In the genomic region with DNA sequence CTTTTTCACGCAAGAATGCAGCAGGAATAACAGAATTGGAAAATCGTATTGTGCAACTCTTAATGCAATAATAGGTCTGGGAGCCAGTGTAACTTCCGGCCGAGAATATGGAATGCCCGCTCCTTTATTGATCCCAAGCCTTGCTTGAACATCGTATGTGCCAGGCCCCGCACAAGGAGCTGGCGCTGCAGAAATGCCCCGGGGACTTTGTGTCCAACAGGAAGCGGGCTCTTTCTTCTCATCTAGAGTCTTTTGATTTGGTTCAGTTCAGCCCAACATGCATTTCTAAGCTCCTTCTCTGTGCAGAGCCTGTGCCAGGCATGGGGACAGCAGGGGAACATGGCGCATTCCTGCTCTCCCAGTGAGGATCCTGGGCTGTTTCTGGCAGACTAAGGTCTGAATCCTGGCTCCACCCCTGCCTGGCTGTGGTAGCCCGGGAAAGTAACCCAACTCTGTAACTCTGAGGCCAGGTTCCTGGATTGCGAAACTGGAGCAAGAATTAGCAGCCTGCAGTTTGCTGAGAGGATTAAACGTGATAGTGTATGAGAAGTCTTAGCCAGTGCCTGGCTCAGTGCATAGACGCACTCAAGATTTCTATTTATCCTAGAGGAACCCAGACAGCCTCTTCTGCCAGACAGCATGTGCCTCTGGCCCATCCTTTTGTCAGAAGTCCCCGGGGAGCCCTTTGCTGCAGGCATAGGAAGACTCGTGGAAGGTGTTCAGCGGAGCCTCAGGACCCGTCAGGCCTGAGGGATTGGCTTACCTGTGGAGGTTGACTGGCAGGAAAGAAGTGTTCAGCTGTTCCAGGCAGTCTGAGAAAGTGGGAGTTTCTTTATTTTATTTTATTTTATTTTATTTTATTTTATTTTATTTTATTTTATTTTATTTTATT, we compare ENCODE assay signal across 8 cellular contexts. TPM values are rescaled to one million over a fixed set of nuclear protein-coding genes. Genes with fewer than 3 reads are reported as not detected.
DNase-seq lines count a peak whose midpoint lies in the region; ATAC-seq, FAIRE-seq and TF ChIP-seq lines count a peak whose summit lies in the region.

No MANE protein-coding gene starts in this region.

- H3K14ac ChIP-seq in neuronal stem cell (ENCODE audit: low read length), result no peak overlapping the region

- no peak overlapping the region for H2BK5ac ChIP-seq in neuronal stem cell (ENCODE audit: low read length)

- peak overlapping the region; percentile 64 for H2AFZ ChIP-seq in neuronal stem cell (ENCODE audit: low read length)

- H2BK12ac ChIP-seq in neuronal stem cell (ENCODE audit: low read length), result no peak overlapping the region

- no peak overlapping the region for H3K9ac ChIP-seq in neuronal stem cell (ENCODE audit: low read depth, low read length, poor library complexity)

- no peaks in the 10 kb centered on the region for H3K9me3 ChIP-seq in esophagus (ENCODE audit: control insufficient read depth in 2 of 2, insufficient read depth in 1 of 2, low read depth in 1 of 2, low read length in 1 of 2)
- H3K9me3 ChIP-seq in neuronal stem cell (replicated peaks in 1 of 2; ENCODE audit: control insufficient read depth in 2 of 2, insufficient read depth in 1 of 2, low read depth in 1 of 2, low read length in 2 of 2), result peaks cover 0 to 4% of the 10 kb centered on the region in 2 donors

- peak; percentile 59 for DNase-seq in D721Med (ENCODE audit: insufficient read length, low spot score)
- DNase-seq in NCI-H2171 treated with DMSO at 0.1 percent for 48 hours (lab: John Stamatoyannopoulos, UW), result peak; percentile 75
- DNase-seq in neuronal stem cell (ENCODE audit: low spot score), result no peak
- DNase-seq in NCI-H1092 treated with DMSO at 0.1 percent for 48 hours (lab: John Stamatoyannopoulos, UW), result no peak

- no peak overlapping the region for H2BK120ac ChIP-seq in neuronal stem cell (ENCODE audit: low read depth, low read length)

- ATAC-seq in GM18861 (IDR thresholded peaks at IDR 0.05; ENCODE audit: unreplicated experiment) (no peak), HG03097 (IDR thresholded peaks at IDR 0.05; ENCODE audit: low FRiP score, unreplicated experiment) (no peak), HG03095 (IDR thresholded peaks at IDR 0.05; ENCODE audit: unreplicated experiment) (no peak)

- H3K27me3 ChIP-seq in esophagus (ENCODE audit: control insufficient read depth in 1 of 2, insufficient read depth in 2 of 2, low read length in 2 of 2) (no peaks in the 10 kb centered on the region), neuronal stem cell (ENCODE audit: control insufficient read depth in 3 of 3, insufficient read depth in 3 of 3, low read depth in 1 of 3, low read length in 3 of 3) (peaks cover 0 to 6% (median 0%) of the 10 kb centered on the region in 3 experiments)

- no peak for FAIRE-seq in D721Med (lab: Jason Lieb, UNC)

- no peak overlapping the region for H3K4me3 ChIP-seq in esophagus (ENCODE audit: low read depth in 1 of 2, low read length in 2 of 2)
- H3K4me3 ChIP-seq in neuronal stem cell (ENCODE audit: low read length in 2 of 2), result no peak overlapping the region

- H3K36me3 ChIP-seq in esophagus (ENCODE audit: control insufficient read depth in 2 of 2, insufficient read depth in 2 of 2, low read length in 1 of 2), result no peaks in the 10 kb centered on the region
- H3K36me3 ChIP-seq in neuronal stem cell (replicated peaks in 1 of 2; ENCODE audit: control insufficient read depth in 2 of 2, insufficient read depth in 2 of 2, low read length in 2 of 2), result no peaks in the 10 kb centered on the region

- peaks cover 3 to 10% of the 10 kb centered on the region in 2 donors for H3K4me1 ChIP-seq in esophagus (ENCODE audit: control insufficient read depth in 2 of 2, insufficient read depth in 2 of 2, low read length in 1 of 2)
- H3K4me1 ChIP-seq in neuronal stem cell (ENCODE audit: control insufficient read depth in 2 of 2, insufficient read depth in 1 of 2, low read depth in 1 of 2, low read length in 2 of 2), result peaks cover 7 to 13% of the 10 kb centered on the region in 2 donors

- TF ChIP-seq CTCF in D721Med (IDR thresholded peaks at IDR 0.05; ENCODE audit: insufficient read depth, missing control alignments), result no peak

- H3K79me1 ChIP-seq in neuronal stem cell (ENCODE audit: low read depth, low read length), result no peaks in the 10 kb centered on the region

- no peak overlapping the region for H3K4me2 ChIP-seq in neuronal stem cell (ENCODE audit: insufficient read depth, low read length, poor library complexity, severe bottlenecking)

- peak overlapping the region; percentile 74 to 75 for H3K27ac ChIP-seq in esophagus (ENCODE audit: low read depth in 2 of 2, low read length in 1 of 2)
- H3K27ac ChIP-seq in neuronal stem cell (replicated peaks; ENCODE audit: low read length), result no peak overlapping the region

- no peak overlapping the region for H3K4ac ChIP-seq in neuronal stem cell (ENCODE audit: low read length)

- H4K91ac ChIP-seq in neuronal stem cell (ENCODE audit: low read depth, low read length, poor library complexity), result no peak overlapping the region

- 37 to 44% methylated on average over 19 of the region's 19 CpGs for WGBS in esophagus, 2 donors
- WGBS in neuronal stem cell (ENCODE audit: extremely low coverage in 2 of 2, insufficient read length in 2 of 2, insufficient replicate concordance in 1 of 2), 2 donors, result no CpG with 5 or more reads among the region's 19 CpGs

- no peak overlapping the region for H2AK5ac ChIP-seq in neuronal stem cell (ENCODE audit: low read depth, low read length)

- no peak overlapping the region for H2BK15ac ChIP-seq in neuronal stem cell (ENCODE audit: low read length)

- no peak overlapping the region for H3K18ac ChIP-seq in neuronal stem cell (ENCODE audit: low read length)

- no peak overlapping the region for H3K23ac ChIP-seq in neuronal stem cell (ENCODE audit: low read depth, low read length, poor library complexity)

- H4K8ac ChIP-seq in neuronal stem cell (ENCODE audit: low read depth, low read length), result no peak overlapping the region

RNA-seq across cellular contexts. Expression of a gene that starts 1.0 kb away (rescaled TPM):
- under 1 TPM in 1 of 2 donors, not detected in 1; 0.06 TPM for polyA plus RNA-seq in esophagus
- 0.03 TPM for polyA plus RNA-seq in neuronal stem cell (2013, experiment 1 of 2)
- polyA plus RNA-seq in neuronal stem cell (2013, experiment 2 of 2), result 0.03 TPM

RNA-seq across cellular contexts. Expression of a gene that starts 46.0 kb away (rescaled TPM):
- polyA plus RNA-seq in esophagus, result 1 to 10 TPM; 1.7 to 1.8 TPM
- 6.5 TPM for polyA plus RNA-seq in neuronal stem cell (2013, experiment 1 of 2)
- polyA plus RNA-seq in neuronal stem cell (2013, experiment 2 of 2), result 6.5 TPM

RNA-seq across cellular contexts. Expression of a gene that starts 46.2 kb away (rescaled TPM):
- polyA plus RNA-seq in esophagus, result 10 to 100 TPM; 17.8 to 69.7 TPM
- polyA plus RNA-seq in neuronal stem cell (2013, experiment 1 of 2), result 69.4 TPM
- 69.8 TPM for polyA plus RNA-seq in neuronal stem cell (2013, experiment 2 of 2)

Comparison
In these comparisons a context has a peak if more than half of its experiments do, and no peak if none do; other contexts are left out.
1. DNase-seq: peak in D721Med (single experiment) and NCI-H2171 treated with DMSO at 0.1 percent for 48 hours (single experiment); none in neuronal stem cell (single experiment) and NCI-H1092 treated with DMSO at 0.1 percent for 48 hours (single experiment).